22 cellular contexts compared by ENCODE assay signal in genomic region chrX:82748901-82749505, GRCh38.
DNase-seq lines count a peak whose midpoint lies in the region; ATAC-seq, FAIRE-seq and TF ChIP-seq lines count a peak whose summit lies in the region.
"Had no signal": no experiment of that assay in that cellular context is flagged by ENCODE, and none has a peak within 500 bp of the region (broad histone marks: within the 10 kb centered on the region; RNA-seq: fewer than 3 reads in every experiment).

No MANE protein-coding gene starts in this region.

- H4K20me1 ChIP-seq in HCT116 (ENCODE audit: insufficient read depth) (no peaks in the 10 kb centered on the region), fibroblast of lung (ENCODE audit: control insufficient read depth, extremely low read depth, insufficient read depth, low read length) (no peaks in the 10 kb centered on the region)
- H4K20me1 ChIP-seq: BLaER1 treated with 17β-estradiol and CSF1 and Interleukin-3, amounts not matched to agents 10 nM and 100 nM had no signal

- intact Hi-C loops in HCT116 (cut with micrococcal nuclease): no loop called here

- H3K4me3 ChIP-seq in A549 (no peak overlapping the region), HCT116 (replicated peaks in 1 of 2; ENCODE audit: low read depth in 1 of 2, low read length in 2 of 2) (no peak overlapping the region), SJSA1 (no peak overlapping the region), fibroblast of lung (replicated peaks in 1 of 4; ENCODE audit: control extremely low read depth in 1 of 4, insufficient read depth in 1 of 4, low read depth in 3 of 4, low read length in 4 of 4) (no peak overlapping the region), HAP-1 (no peak overlapping the region)
- H3K4me3 ChIP-seq: BLaER1 treated with 17β-estradiol and CSF1 and Interleukin-3, amounts not matched to agents 10 nM and 100 nM; cardiac muscle cell; hepatocyte; lung; suprapubic skin; uterus had no signal

- no peaks in the 10 kb centered on the region for H3K9me2 ChIP-seq in HCT116 (ENCODE audit: insufficient read depth)

- H3K4me1 ChIP-seq in A549 (peaks cover 10% of the 10 kb centered on the region; the same call in 2 of the 3 replicates), HCT116 (ENCODE audit: control insufficient read depth in 1 of 2, insufficient read depth in 2 of 2, low read length in 2 of 2) (peaks cover 0 to 7% of the 10 kb centered on the region in 2 experiments; a peak in 1 of 4 replicates), SJSA1 (replicated peaks) (peaks cover 18% of the 10 kb centered on the region), fibroblast of lung (ENCODE audit: control insufficient read depth, extremely low read depth, insufficient read depth, low read length) (no peaks in the 10 kb centered on the region), HAP-1 (peaks cover 25% of the 10 kb centered on the region)
- H3K4me1 ChIP-seq: foreskin keratinocyte, suprapubic skin, uterus had no signal

- in situ Hi-C loops in HAP-1 (cut with MboI; ENCODE audit: low sequenced_read_pairs): no loop called here

- TF ChIP-seq CTCF in A549 (IDR thresholded peaks at IDR 0.05): no peak
- TF ChIP-seq CTCF in HCT116 (IDR thresholded peaks at IDR 0.05 in 2 of 3, conservative IDR thresholded peaks at IDR 0.05 in 1 of 3; ENCODE audit: borderline replicate concordance in 1 of 3, insufficient read depth in 1 of 3, low read depth in 2 of 3, low read length in 2 of 3): no peak
- TF ChIP-seq CTCF in fibroblast of lung (conservative IDR thresholded peaks at IDR 0.05 in 1 of 2, IDR thresholded peaks at IDR 0.05 in 1 of 2; ENCODE audit: low read depth in 1 of 2, low read length in 2 of 2): no peak

- H3K4me2 ChIP-seq in A549: peak overlapping the region; percentile 49
- H3K4me2 ChIP-seq in HCT116 (ENCODE audit: low read length): peak overlapping the region; percentile 19
- H3K4me2 ChIP-seq in fibroblast of lung (ENCODE audit: extremely low read depth, insufficient read depth, low read length): no peak overlapping the region
- H3K4me2 ChIP-seq: hepatocyte had no signal

- no peaks in the 10 kb centered on the region for H3K36me3 ChIP-seq in HCT116 (ENCODE audit: control insufficient read depth in 1 of 2, insufficient read depth in 2 of 2, low read length in 2 of 2)
- no peaks in the 10 kb centered on the region for H3K36me3 ChIP-seq in SJSA1
- H3K36me3 ChIP-seq in fibroblast of lung (ENCODE audit: control insufficient read depth, insufficient read depth, low read length): no peaks in the 10 kb centered on the region
- H3K36me3 ChIP-seq in HAP-1 (replicated peaks): no peaks in the 10 kb centered on the region
- H3K36me3 ChIP-seq: BLaER1 treated with 17β-estradiol and CSF1 and Interleukin-3, amounts not matched to agents 10 nM and 100 nM; cardiac muscle cell; suprapubic skin; uterus had no signal

- DNase-seq in A549 (ENCODE audit: low read depth in 1 of 2, low spot score in 1 of 2) (no peak), HCT116 (ENCODE audit: low read depth, low spot score) (no peak), SJSA1 (ENCODE audit: low read depth in 1 of 2, low spot score in 2 of 2) (peak in 1 of 2 experiments; percentile 61), fibroblast of lung (ENCODE audit: low read depth in 2 of 2) (peak; percentile 30 to 44), HAP-1 (ENCODE audit: low spot score in 2 of 2) (no peak), DMS 273 (lab: John Stamatoyannopoulos, UW; ENCODE audit: unreplicated experiment) (no peak)
- no peak for DNase-seq in activated CD4-positive, alpha-beta T cell treated with anti-CD3 and anti-CD28 coated beads for 48 hours
- DNase-seq: activated CD4-positive, alpha-beta T cell treated with anti-CD3 and anti-CD28 coated beads, Interleukin-2, amount 50 U/mL, for 4 hours; activated CD8-positive, alpha-beta memory T cell treated with anti-CD3 and anti-CD28 coated beads, Interleukin-2, amount 50 U/mL, for 48 hours; islet precursor cell; Karpas-422; NCI-H1092; NCI-H1930; NCI-H226; uterus had no signal

- no peaks in the 10 kb centered on the region for H3K27me3 ChIP-seq in HCT116 (ENCODE audit: insufficient read depth, low read length)
- no peaks in the 10 kb centered on the region for H3K27me3 ChIP-seq in SJSA1 (replicated peaks)
- H3K27me3 ChIP-seq in fibroblast of lung (ENCODE audit: control insufficient read depth, insufficient read depth, low read length): no peaks in the 10 kb centered on the region
- no peaks in the 10 kb centered on the region for H3K27me3 ChIP-seq in HAP-1 (ENCODE audit: low read depth)
- H3K27me3 ChIP-seq: cardiac muscle cell, foreskin keratinocyte, hepatocyte, suprapubic skin, uterus had no signal

- peak overlapping the region; percentile 14 to 32; a peak in 1 of 6 replicates for H3K27ac ChIP-seq in A549
- H3K27ac ChIP-seq in HCT116 (ENCODE audit: low read depth, low read length): no peak overlapping the region
- peak overlapping the region; percentile 86 for H3K27ac ChIP-seq in SJSA1
- H3K27ac ChIP-seq in fibroblast of lung (ENCODE audit: insufficient read depth, low read length): no peak overlapping the region
- H3K27ac ChIP-seq: BLaER1 treated with 17β-estradiol and CSF1 and Interleukin-3, amounts not matched to agents 10 nM and 100 nM; cardiac muscle cell; foreskin keratinocyte; hepatocyte; suprapubic skin; uterus had no signal

- H3K79me2 ChIP-seq in HCT116 (ENCODE audit: insufficient read depth, low read length): no peaks in the 10 kb centered on the region
- no peaks in the 10 kb centered on the region for H3K79me2 ChIP-seq in fibroblast of lung (ENCODE audit: control insufficient read depth, insufficient read depth, low read length)
- H3K79me2 ChIP-seq: hepatocyte had no signal

- no peak for ATAC-seq in A549
- no peak for ATAC-seq in HCT116
- no peak for ATAC-seq in HG03280 (IDR thresholded peaks at IDR 0.05; ENCODE audit: unreplicated experiment)
- ATAC-seq: foreskin keratinocyte had no signal

- peak; percentile 97 for FAIRE-seq in A549 (lab: Jason Lieb, UNC)

- WGBS in A549 (ENCODE audit: missing lambda C conversion rate): 29% methylated on average over 2 of the region's 2 CpGs

- TF ChIP-seq RAD21 in A549 (conservative IDR thresholded peaks at IDR 0.05 in 1 of 2, IDR thresholded peaks at IDR 0.05 in 1 of 2): no peak
- TF ChIP-seq RAD21 in HCT116 (IDR thresholded peaks at IDR 0.05; ENCODE audit: low read depth): no peak

- RAD21 ChIA-PET in HCT116 (lab: Charles Lee; ENCODE audit: low non-redundant PET in 1 of 2, low total read pairs in 2 of 2, uncharacterized antibody in 2 of 2, unreplicated experiment in 2 of 2): no interaction called here

- POLR2A ChIA-PET in A549 (lab: Yijun Ruan, JAX): no interaction called here
- POLR2A ChIA-PET in HCT116 (lab: Charles Lee): no interaction called here

- BruUV-seq in HCT116 (replicated peaks; lab: Mats Ljungman, UMichigan): no TSS peak

- H3K9me3 ChIP-seq in A549 (no peaks in the 10 kb centered on the region), HCT116 (ENCODE audit: control insufficient read depth in 1 of 2, insufficient read depth in 1 of 2, low read depth in 1 of 2, low read length in 2 of 2) (no peaks in the 10 kb centered on the region), SJSA1 (replicated peaks) (no peaks in the 10 kb centered on the region), fibroblast of lung (ENCODE audit: control insufficient read depth, insufficient read depth, low read depth, low read length) (no peaks in the 10 kb centered on the region), HAP-1 (no peaks in the 10 kb centered on the region)
- H3K9me3 ChIP-seq: suprapubic skin had no signal

- CTCF ChIA-PET in A549 (lab: Yijun Ruan, JAX) (no interaction called here), HCT116 (lab: Charles Lee) (no interaction called here)

- peak overlapping the region; percentile 35 for H2AFZ ChIP-seq in HCT116 (ENCODE audit: low read depth, low read length, poor library complexity, severe bottlenecking)
- H2AFZ ChIP-seq in fibroblast of lung (ENCODE audit: low read length): no peak overlapping the region
- H2AFZ ChIP-seq: hepatocyte had no signal

- TF ChIP-seq POLR2A in A549 (IDR thresholded peaks at IDR 0.05; ENCODE audit: low read length) (no peak), HCT116 (IDR thresholded peaks at IDR 0.05; ENCODE audit: borderline replicate concordance, extremely low read depth, insufficient read depth, insufficient read length) (no peak)

- H3K9ac ChIP-seq in HCT116 (ENCODE audit: low read length): no peak overlapping the region
- H3K9ac ChIP-seq in fibroblast of lung (ENCODE audit: insufficient read depth, low read length): no peak overlapping the region
- H3K9ac ChIP-seq: BLaER1 treated with 17β-estradiol and CSF1 and Interleukin-3, amounts not matched to agents 10 nM and 100 nM had no signal

- no peak for TF ChIP-seq EP300 in A549 (IDR thresholded peaks at IDR 0.05)

TF ChIP-seq in A549, 52 proteins besides CTCF, POLR2A, EP300 and RAD21 (continues in another document):
- TF ChIP-seq HOXB13 (CRISPR knock-in tag; IDR thresholded peaks at IDR 0.05; ENCODE audit: low read depth) (no peak), RARB (CRISPR knock-in tag; IDR thresholded peaks at IDR 0.05) (no peak), HOXB5 (CRISPR knock-in tag; IDR thresholded peaks at IDR 0.05) (no peak), E2F6 (IDR thresholded peaks at IDR 0.05; ENCODE audit: borderline replicate concordance, low read depth) (no peak), HEYL (CRISPR knock-in tag; IDR thresholded peaks at IDR 0.05) (no peak), FOSL2 (IDR thresholded peaks at IDR 0.05) (no peak), FOSL2 (CRISPR knock-in tag; IDR thresholded peaks at IDR 0.05) (no peak), MAFK (IDR thresholded peaks at IDR 0.05; ENCODE audit: partially characterized antibody) (no peak)

TF ChIP-seq in HCT116, 20 proteins besides CTCF, POLR2A, EP300 and RAD21 (continues in another document):
- TF ChIP-seq CEBPB (IDR thresholded peaks at IDR 0.05; ENCODE audit: low read depth) (no peak), SIN3A (IDR thresholded peaks at IDR 0.05; ENCODE audit: low read depth) (no peak), TCF7L2 (IDR thresholded peaks at IDR 0.05; ENCODE audit: borderline replicate concordance, extremely low read depth, insufficient read depth, insufficient read length) (no peak), POLR2AphosphoS5 (IDR thresholded peaks at IDR 0.05; ENCODE audit: low read depth, low read length) (no peak), EGR1 (IDR thresholded peaks at IDR 0.05; ENCODE audit: low read depth) (no peak), ZNF274 (IDR thresholded peaks at IDR 0.05; ENCODE audit: low read depth, low read length) (no peak), FOSL1 (IDR thresholded peaks at IDR 0.05; ENCODE audit: low read depth) (no peak), EZH2phosphoT487 (IDR thresholded peaks at IDR 0.05; ENCODE audit: borderline replicate concordance) (no peak), ATF3 (IDR thresholded peaks at IDR 0.05) (no peak), ELF1 (IDR thresholded peaks at IDR 0.05; ENCODE audit: borderline replicate concordance, low read depth) (no peak)

Comparison
In these comparisons a context has a peak if more than half of its experiments do, and no peak if none do; other contexts are left out.
1. DNase-seq: peak in fibroblast of lung (2 of 2); none in A549 (0 of 2), HCT116 (single experiment), HAP-1 (0 of 2), activated CD4-positive, alpha-beta T cell treated with anti-CD3 and anti-CD28 coated beads for 48 hours (single experiment) and DMS 273 (single experiment).
2. H3K27ac ChIP-seq: peak in A549 (2 of 2) and SJSA1 (single experiment); none in HCT116 (single experiment) and fibroblast of lung (single experiment).